ENCODE assay signal across 10 cellular contexts in the genomic region with DNA sequence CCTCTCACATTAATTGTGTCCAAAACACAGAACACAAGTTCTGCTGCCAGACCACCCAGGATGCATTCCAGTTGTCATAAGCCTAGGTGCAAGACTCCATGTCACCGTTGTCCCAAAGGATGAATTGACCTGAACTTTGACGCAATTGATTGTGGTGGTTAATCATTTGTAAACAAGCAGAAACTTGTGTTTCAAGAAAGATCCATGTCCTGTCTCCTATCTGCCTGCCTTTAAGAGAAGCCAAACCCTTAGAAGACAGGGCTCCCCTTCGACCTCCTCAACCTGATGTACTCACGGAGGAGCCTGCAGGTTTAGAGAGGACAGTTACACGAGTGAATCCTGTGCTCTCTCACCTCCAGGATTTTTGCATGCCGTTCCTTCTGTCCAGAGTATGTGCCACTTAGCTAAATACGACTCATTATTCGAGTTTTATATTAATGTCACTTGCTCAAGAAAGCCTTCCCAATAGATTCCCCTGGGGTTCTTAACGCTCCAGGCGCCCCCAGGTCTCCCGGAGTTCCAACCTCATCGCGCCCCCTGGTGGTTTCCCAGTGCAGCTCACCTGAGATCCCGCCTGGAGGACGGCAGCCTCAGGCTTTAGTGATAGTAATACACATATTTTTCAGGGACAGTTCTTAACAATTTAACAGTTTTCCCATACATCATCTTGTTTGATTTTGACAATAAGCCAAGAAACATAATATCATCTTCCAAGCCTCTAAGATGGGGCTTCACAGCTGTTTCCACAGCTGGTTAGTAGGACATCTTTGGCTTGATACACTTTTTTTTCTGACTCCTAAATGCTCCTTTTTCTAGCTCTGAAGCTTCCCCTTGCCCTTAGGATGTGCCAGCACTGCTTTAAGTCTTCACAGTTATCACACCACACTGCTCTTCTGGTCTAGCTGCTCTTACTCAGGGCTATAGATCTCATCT. TPM values are rescaled to one million over a fixed set of nuclear protein-coding genes. Genes with fewer than 3 reads are reported as not detected.
A peak's percentile ranks its signal among the peaks of the same experiment; 100 is the strongest.
DNase-seq lines count a peak whose midpoint lies in the region; ATAC-seq and TF ChIP-seq lines count a peak whose summit lies in the region.
"Had no signal": no experiment of that assay in that cellular context is flagged by ENCODE, and none has a peak within 500 bp of the region (broad histone marks: within the 10 kb centered on the region; RNA-seq: fewer than 3 reads in every experiment).

No MANE protein-coding gene starts in this region.

- H3K27me3 Mint-ChIP-seq in stimulated activated memory B cell treated with anti-CD40 and anti-IgM and Interleukin-4, amounts not matched to agents 10 μg/mL and 1 μg/mL and 100 μg/mL, for 72 hours, result no peaks in the 10 kb centered on the region

- peak; percentile 67 for DNase-seq in A673 (ENCODE audit: low spot score)
- peak; percentile 35 for DNase-seq in GM03348 (ENCODE audit: low spot score)
- DNase-seq in SJSA1 (ENCODE audit: low read depth in 1 of 2, low spot score in 2 of 2), result peak; percentile 12 to 51
- peak; percentile 54 for DNase-seq in hepatocyte (ENCODE audit: low spot score)
- DNase-seq in putamen (ENCODE audit: low spot score), result no peak
- no peak for DNase-seq in epidermal melanocyte (ENCODE audit: insufficient read length, low spot score)
- DNase-seq in GF-D8 (lab: John Stamatoyannopoulos, UW), result no peak
- DNase-seq: cortex of kidney had no signal

- H3K4me1 Mint-ChIP-seq in stimulated activated memory B cell treated with anti-CD40 and anti-IgM and Interleukin-4, amounts not matched to agents 10 μg/mL and 1 μg/mL and 100 μg/mL, for 72 hours, result no peaks in the 10 kb centered on the region

- H3K9me3 ChIP-seq in A673 (ENCODE audit: low read depth, low read length, poor library complexity, severe bottlenecking), result no peaks in the 10 kb centered on the region
- H3K9me3 ChIP-seq in SJSA1 (replicated peaks), result no peaks in the 10 kb centered on the region; the same call in 1 of the 2 replicates
- no peaks in the 10 kb centered on the region for H3K9me3 ChIP-seq in hepatocyte (ENCODE audit: low read depth)

- no peaks in the 10 kb centered on the region for H3K79me2 ChIP-seq in hepatocyte

- H3K36me3 ChIP-seq in A673 (ENCODE audit: insufficient read depth, low read length, poor library complexity, severe bottlenecking), result no peaks in the 10 kb centered on the region
- no peaks in the 10 kb centered on the region for H3K36me3 ChIP-seq in SJSA1
- no peaks in the 10 kb centered on the region for H3K36me3 ChIP-seq in hepatocyte (replicated peaks; ENCODE audit: insufficient read depth, low read depth)
- H3K36me3 ChIP-seq: suprapubic skin had no signal

- no peak for ATAC-seq in stimulated activated memory B cell treated with anti-CD40 and anti-IgM and Interleukin-4, amounts not matched to agents 10 μg/mL and 1 μg/mL and 100 μg/mL, for 72 hours

- TF ChIP-seq CTCF in A673 (conservative IDR thresholded peaks at IDR 0.05; ENCODE audit: low read depth, low read length), result peak; percentile 90
- peak; percentile 60 for TF ChIP-seq CTCF in hepatocyte (IDR thresholded peaks at IDR 0.05; ENCODE audit: poor library complexity)

- no peaks in the 10 kb centered on the region for H3K9me3 Mint-ChIP-seq in stimulated activated memory B cell treated with anti-CD40 and anti-IgM and Interleukin-4, amounts not matched to agents 10 μg/mL and 1 μg/mL and 100 μg/mL, for 72 hours

- peak overlapping the region; percentile 38 for H3K4me2 ChIP-seq in hepatocyte

- no peaks in the 10 kb centered on the region for H4K20me1 ChIP-seq in hepatocyte (ENCODE audit: insufficient read depth, poor library complexity, severe bottlenecking)

- no peak overlapping the region for H3K4me3 Mint-ChIP-seq in stimulated activated memory B cell treated with anti-CD40 and anti-IgM and Interleukin-4, amounts not matched to agents 10 μg/mL and 1 μg/mL and 100 μg/mL, for 72 hours

- H3K4me3 ChIP-seq in A673 (ENCODE audit: low read depth, low read length, poor library complexity, severe bottlenecking), result no peak overlapping the region
- no peak overlapping the region for H3K4me3 ChIP-seq in SJSA1
- H3K4me3 ChIP-seq in hepatocyte, result no peak overlapping the region
- H3K4me3 ChIP-seq: suprapubic skin had no signal

- no peak overlapping the region for H3K27ac Mint-ChIP-seq in stimulated activated memory B cell treated with anti-CD40 and anti-IgM and Interleukin-4, amounts not matched to agents 10 μg/mL and 1 μg/mL and 100 μg/mL, for 72 hours

- POLR2A ChIA-PET in A673 (lab: Charles Lee; ENCODE audit: low non-redundant PET), result no interaction called here

- BruUV-seq in A673 (replicated peaks; lab: Mats Ljungman, UMichigan), result no TSS peak

- no peak overlapping the region for H2AFZ ChIP-seq in hepatocyte

- peaks cover 5% of the 10 kb centered on the region for H3K4me1 ChIP-seq in A673 (ENCODE audit: insufficient read depth, low read length, poor library complexity, severe bottlenecking)
- no peaks in the 10 kb centered on the region for H3K4me1 ChIP-seq in SJSA1 (replicated peaks)
- peaks cover 10% of the 10 kb centered on the region for H3K4me1 ChIP-seq in hepatocyte (ENCODE audit: insufficient read depth)
- H3K4me1 ChIP-seq: suprapubic skin had no signal

- intact Hi-C loops in A673 (cut with micrococcal nuclease; ENCODE audit: unreplicated experiment), result loop anchor here (1.0 kb wide), 1 partner anchor 136 kb away; no protein-coding TSS in a partner anchor

- H3K9me2 ChIP-seq in hepatocyte (replicated peaks; ENCODE audit: insufficient read depth), result no peaks in the 10 kb centered on the region

- no peaks in the 10 kb centered on the region for H3K36me3 Mint-ChIP-seq in stimulated activated memory B cell treated with anti-CD40 and anti-IgM and Interleukin-4, amounts not matched to agents 10 μg/mL and 1 μg/mL and 100 μg/mL, for 72 hours

- H3K27me3 ChIP-seq in A673 (replicated peaks; ENCODE audit: insufficient read depth, low read depth, low read length, poor library complexity) (no peaks in the 10 kb centered on the region), SJSA1 (replicated peaks) (no peaks in the 10 kb centered on the region), hepatocyte (no peaks in the 10 kb centered on the region)

- H3K27ac ChIP-seq in A673 (ENCODE audit: low read depth, low read length, poor library complexity, severe bottlenecking) (no peak overlapping the region), SJSA1 (no peak overlapping the region), hepatocyte (peak overlapping the region; percentile 54)
- H3K27ac ChIP-seq: suprapubic skin had no signal

- 44% methylated on average over 15 of the region's 15 CpGs for WGBS in hepatocyte (ENCODE audit: low lambda C conversion rate, missing lambda C conversion rate)

- CTCF ChIA-PET in A673 (lab: Charles Lee), result interaction anchor here (1.2 kb wide), 1 partner anchor 136 kb away, joined by 6 read pairs; no protein-coding TSS in a partner anchor

RNA-seq across cellular contexts. Expression of a gene that starts 2.4 kb away (rescaled TPM):
- total RNA-seq in A673 (2021) (0.39 TPM in 1 of 2 replicates, not detected in the other), hepatocyte (21.6 and 22.1 TPM in 2 replicates)
- total RNA-seq in SJSA1 (2014; rRNA removed; shearing (Covaris generic)), result not detected in 2 replicates
- polyA plus RNA-seq in hepatocyte, result 7.4 and 29.0 TPM in 2 replicates
- total RNA-seq: suprapubic skin had no signal

Comparison
In these comparisons a context has a peak if more than half of its experiments do, and no peak if none do; other contexts are left out.
1. DNase-seq: peak in A673 (single experiment), GM03348 (single experiment), SJSA1 (2 of 2) and hepatocyte (single experiment); none in putamen (single experiment), epidermal melanocyte (single experiment) and GF-D8 (single experiment).
2. RNA of a gene that starts 2.4 kb away (total RNA-seq): 21.6 to 22.1 TPM in hepatocyte; 0.39 TPM in A673 and not detected in SJSA1; every median in the first group is over 10 times any median in the second.